In genomic region chr13:28355822-28356371, GRCh38 we compare ENCODE assay signal across 9 cellular contexts.
DNase-seq lines count a peak whose midpoint lies in the region; ATAC-seq, FAIRE-seq and TF ChIP-seq lines count a peak whose summit lies in the region.
"Had no signal": no experiment of that assay in that cellular context is flagged by ENCODE, and none has a peak within 500 bp of the region (broad histone marks: within the 10 kb centered on the region; RNA-seq: fewer than 3 reads in every experiment).

No MANE protein-coding gene starts in this region.

- peak; percentile 42 for DNase-seq in DND-41
- DNase-seq in activated naive CD8-positive, alpha-beta T cell treated with anti-CD3 and anti-CD28 coated beads, Interleukin-2, amount 50 U/mL, for 24 hours: no peak
- no peak for DNase-seq in naive B cell
- DNase-seq in HT-29 (ENCODE audit: low spot score): no peak
- no peak for DNase-seq in mucosa of descending colon
- no peak for DNase-seq in D341Med (ENCODE audit: low spot score)
- no peak for DNase-seq in HepG2 (ENCODE audit: low spot score)
- DNase-seq: activated CD4-positive, alpha-beta T cell treated with anti-CD3 and anti-CD28 coated beads, Interleukin-2, amount 50 U/mL, for 1 hour had no signal

- TF ChIP-seq CTCF in DND-41 (IDR thresholded peaks at IDR 0.05; ENCODE audit: borderline replicate concordance, extremely low read depth, low read length, poor library complexity, severe bottlenecking) (no peak), mucosa of descending colon (IDR thresholded peaks at IDR 0.05) (no peak), HepG2 (CRISPR knock-in tag; IDR thresholded peaks at IDR 0.05) (no peak)

- no peak for TF ChIP-seq POLR2A in HepG2 (IDR thresholded peaks at IDR 0.05; ENCODE audit: insufficient read depth in 1 of 2, low read depth in 2 of 2, low read length in 2 of 2)

- WGBS in HepG2 (ENCODE audit: low lambda C conversion rate): 23% methylated on average over 8 of the region's 8 CpGs

- CTCF ChIA-PET in HepG2 (lab: Yijun Ruan, JAX; ENCODE audit: low intra/inter-chr PET ratio, low total read pairs): no interaction called here

- TF ChIP-seq EP300 in HepG2 (IDR thresholded peaks at IDR 0.05; ENCODE audit: low read depth in 2 of 2, low read length in 2 of 2): no peak
- TF ChIP-seq EP300 in HepG2 (CRISPR knock-in tag; IDR thresholded peaks at IDR 0.05; ENCODE audit: borderline replicate concordance): no peak

- H2AFZ ChIP-seq in DND-41 (ENCODE audit: low read depth, low read length) (peak overlapping the region; percentile 69), HepG2 (ENCODE audit: low read length) (no peak overlapping the region)

- H3K4me1 ChIP-seq in DND-41 (ENCODE audit: insufficient read depth, low read length) (peaks cover 16% of the 10 kb centered on the region), HUES6 (ENCODE audit: control insufficient read depth, insufficient read depth, low read length) (peaks cover 37% of the 10 kb centered on the region), mucosa of descending colon (ENCODE audit: low read depth) (no peaks in the 10 kb centered on the region), HepG2 (ENCODE audit: insufficient read depth, low read length) (no peaks in the 10 kb centered on the region)

- peaks cover 2% of the 10 kb centered on the region for H3K36me3 Mint-ChIP-seq in activated naive CD8-positive, alpha-beta T cell treated with anti-CD3 and anti-CD28 coated beads, Interleukin-2, amount 50 U/mL, for 24 hours (ENCODE audit: low read depth)
- H3K36me3 Mint-ChIP-seq in naive B cell: peaks cover 0 to 4% of the 10 kb centered on the region in 2 donors

- intact Hi-C loops in mucosa of descending colon (cut with DNase I, micrococcal nuclease): no loop called here
- intact Hi-C loops in HepG2 (cut with micrococcal nuclease; ENCODE audit: unreplicated experiment): no loop called here

- H3K36me3 ChIP-seq in DND-41 (ENCODE audit: insufficient read depth, low read length) (no peaks in the 10 kb centered on the region), HUES6 (ENCODE audit: control insufficient read depth, insufficient read depth, low read length) (no peaks in the 10 kb centered on the region), mucosa of descending colon (ENCODE audit: low read depth) (no peaks in the 10 kb centered on the region), HepG2 (replicated peaks in 1 of 2; ENCODE audit: control insufficient read depth in 1 of 2, insufficient read depth in 2 of 2, low read length in 2 of 2) (no peaks in the 10 kb centered on the region)

- H3K4me3 ChIP-seq in DND-41 (ENCODE audit: low read depth in 1 of 2, low read length in 2 of 2) (no peak overlapping the region), HUES6 (ENCODE audit: low read depth, low read length) (no peak overlapping the region), mucosa of descending colon (no peak overlapping the region), HepG2 (replicated peaks in 1 of 3; ENCODE audit: insufficient read depth in 1 of 3, low read depth in 2 of 3, low read length in 3 of 3) (no peak overlapping the region)

- peak overlapping the region; percentile 2 for H3K27ac Mint-ChIP-seq in activated naive CD8-positive, alpha-beta T cell treated with anti-CD3 and anti-CD28 coated beads, Interleukin-2, amount 50 U/mL, for 24 hours
- peak overlapping the region; percentile 28 to 76 (median 70) for H3K27ac Mint-ChIP-seq in naive B cell

- H3K4me1 Mint-ChIP-seq in activated naive CD8-positive, alpha-beta T cell treated with anti-CD3 and anti-CD28 coated beads, Interleukin-2, amount 50 U/mL, for 24 hours: peaks cover 38% of the 10 kb centered on the region
- peaks cover 28 to 45% (median 35%) of the 10 kb centered on the region in 3 donors for H3K4me1 Mint-ChIP-seq in naive B cell

- peaks cover 4% of the 10 kb centered on the region for H3K9me3 Mint-ChIP-seq in activated naive CD8-positive, alpha-beta T cell treated with anti-CD3 and anti-CD28 coated beads, Interleukin-2, amount 50 U/mL, for 24 hours
- H3K9me3 Mint-ChIP-seq in naive B cell: peaks cover 0 to 2% (median 0%) of the 10 kb centered on the region in 7 donors

- BruUV-seq in HepG2 (replicated peaks; lab: Mats Ljungman, UMichigan): no TSS peak

- in situ Hi-C loops in HepG2 (cut with HindIII; ENCODE audit: extremely low pct_ligation_motif_present, low pct_unique_long_range_greater_than_20kb): no loop called here

- H3K79me2 ChIP-seq in DND-41 (ENCODE audit: insufficient read depth, low read length) (no peaks in the 10 kb centered on the region), HepG2 (ENCODE audit: insufficient read depth, low read length) (no peaks in the 10 kb centered on the region)

- H3K9me3 ChIP-seq in DND-41 (ENCODE audit: insufficient read depth, low read length, severe bottlenecking) (no peaks in the 10 kb centered on the region), HUES6 (ENCODE audit: control insufficient read depth, insufficient read depth, low read depth, low read length) (no peaks in the 10 kb centered on the region), mucosa of descending colon (no peaks in the 10 kb centered on the region), HepG2 (ENCODE audit: low read length) (no peaks in the 10 kb centered on the region)

- no peak overlapping the region for H3K4me3 Mint-ChIP-seq in activated naive CD8-positive, alpha-beta T cell treated with anti-CD3 and anti-CD28 coated beads, Interleukin-2, amount 50 U/mL, for 24 hours
- peak overlapping the region in 2 of 8 donors; percentile 2 to 79 for H3K4me3 Mint-ChIP-seq in naive B cell

- H3K27ac ChIP-seq in DND-41 (ENCODE audit: low read length) (peak overlapping the region; percentile 45), HUES6 (ENCODE audit: low read depth, low read length) (peak overlapping the region; percentile 28; the same call in 1 of the 2 replicates), HepG2 (ENCODE audit: extremely low read length, insufficient read depth, low read length) (no peak overlapping the region)

- H3K27me3 ChIP-seq in DND-41 (ENCODE audit: insufficient read depth, low read length, poor library complexity) (no peaks in the 10 kb centered on the region), HUES6 (ENCODE audit: control insufficient read depth, insufficient read depth, low read length) (no peaks in the 10 kb centered on the region), HepG2 (ENCODE audit: control insufficient read depth in 1 of 2, insufficient read depth in 2 of 2, low read length in 2 of 2) (peaks cover 0 to 10% of the 10 kb centered on the region in 2 experiments; a peak in 2 of 5 replicates)

- FAIRE-seq in HepG2 (lab: Jason Lieb, UNC): no peak

- H3K27me3 Mint-ChIP-seq in activated naive CD8-positive, alpha-beta T cell treated with anti-CD3 and anti-CD28 coated beads, Interleukin-2, amount 50 U/mL, for 24 hours: no peaks in the 10 kb centered on the region
- H3K27me3 Mint-ChIP-seq in naive B cell: no peaks in the 10 kb centered on the region

- peak; percentile 86 for ATAC-seq in DND-41 (ENCODE audit: insufficient read depth, low read depth)
- peak; percentile 82 for ATAC-seq in activated naive CD8-positive, alpha-beta T cell treated with anti-CD3 and anti-CD28 coated beads, Interleukin-2, amount 50 U/mL, for 24 hours
- ATAC-seq in naive B cell (ENCODE audit: low read depth in 2 of 2): peak; percentile 47
- ATAC-seq in mucosa of descending colon: no peak
- no peak for ATAC-seq in HepG2

- TF ChIP-seq RAD21 in HepG2 (CRISPR knock-in tag; IDR thresholded peaks at IDR 0.05): no peak

- H3K4me2 ChIP-seq in DND-41 (ENCODE audit: insufficient read depth, low read length): peak overlapping the region; percentile 30
- H3K4me2 ChIP-seq in HepG2 (ENCODE audit: low read depth, low read length): no peak overlapping the region

- H3K9ac ChIP-seq in DND-41 (ENCODE audit: low read depth, low read length): no peak overlapping the region
- H3K9ac ChIP-seq in HUES6 (ENCODE audit: low read length): peak overlapping the region; percentile 27
- no peak overlapping the region for H3K9ac ChIP-seq in HepG2 (ENCODE audit: insufficient read depth, low read depth, low read length)

- no peaks in the 10 kb centered on the region for H4K20me1 ChIP-seq in DND-41 (ENCODE audit: insufficient read depth, low read length)
- H4K20me1 ChIP-seq in HepG2 (ENCODE audit: insufficient read depth, low read length): no peaks in the 10 kb centered on the region

- POLR2A ChIA-PET in HepG2 (lab: Yijun Ruan, JAX): no interaction called here

TF ChIP-seq in HepG2, 621 proteins besides CTCF, POLR2A, EP300 and RAD21 (continues in another document):
- TF ChIP-seq KAT2B (IDR thresholded peaks at IDR 0.05; ENCODE audit: borderline replicate concordance, low read depth, low read length) (no peak), USF2 (IDR thresholded peaks at IDR 0.05; ENCODE audit: low read depth, low read length) (no peak), USF2 (CRISPR knock-in tag; IDR thresholded peaks at IDR 0.05; ENCODE audit: borderline replicate concordance) (no peak), ZNF20 (CRISPR knock-in tag; IDR thresholded peaks at IDR 0.05) (no peak)

Comparison
In these comparisons a context has a peak if more than half of its experiments do, and no peak if none do; other contexts are left out.
1. ATAC-seq: peak in DND-41 (single experiment), activated naive CD8-positive, alpha-beta T cell treated with anti-CD3 and anti-CD28 coated beads, Interleukin-2, amount 50 U/mL, for 24 hours (single experiment) and naive B cell (2 of 2); none in mucosa of descending colon (single experiment) and HepG2 (single experiment).